Comparison of ENCODE assay signal across 19 cellular contexts in genomic region chr20:17644451-17644850, GRCh38. TPM values are rescaled to one million over a fixed set of nuclear protein-coding genes. Genes with fewer than 3 reads are reported as not detected.
DNase-seq lines count a peak whose midpoint lies in the region; ATAC-seq and TF ChIP-seq lines count a peak whose summit lies in the region.
"Had no signal": no experiment of that assay in that cellular context is flagged by ENCODE, and none has a peak within 500 bp of the region (broad histone marks: within the 10 kb centered on the region; RNA-seq: fewer than 3 reads in every experiment).

No MANE protein-coding gene starts in this region.

- DNase-seq in WTC11 (ENCODE audit: low spot score), result no peak
- DNase-seq in cardiac muscle cell (ENCODE audit: low read depth in 1 of 2, low spot score in 1 of 2), result peak in 1 of 2 donors; percentile 15
- DNase-seq in mucosa of gallbladder (ENCODE audit: low spot score), result peak; percentile 47
- DNase-seq in foreskin fibroblast, result no peak
- no peak for DNase-seq in CD14-positive monocyte (ENCODE audit: low spot score)
- DNase-seq in HCEC 1CT, result no peak
- DNase-seq: activated CD4-positive, alpha-beta T cell treated with anti-CD3 and anti-CD28 coated beads, Interleukin-2, amount 10 ng/mL, durations not matched to agents 24 days and 14 days; activated T-cell treated with anti-CD3 and anti-CD28 coated beads, Interleukin-2, amount 50 U/mL, for 4 hours; hippocampal formation; NCI-H2107; stimulated activated naive CD8-positive, alpha-beta T cell treated with anti-CD3 and anti-CD28 coated beads, Interleukin-15, amount 100 ng/mL, for 72 hours; T-helper 9 cell had no signal

- TF ChIP-seq CTCF in WTC11 (IDR thresholded peaks at IDR 0.05) (no peak), cardiac muscle cell (IDR thresholded peaks at IDR 0.05; ENCODE audit: low read depth, low read length) (no peak), foreskin fibroblast (IDR thresholded peaks at IDR 0.05; ENCODE audit: low read depth, low read length) (no peak), CD14-positive monocyte (IDR thresholded peaks at IDR 0.05) (no peak)

- intact Hi-C loops in CD14-positive monocyte (cut with micrococcal nuclease), result no loop called here

- H3K36me3 Mint-ChIP-seq in WTC11, result peaks cover 16% of the 10 kb centered on the region
- peaks cover 32 to 63% of the 10 kb centered on the region in 2 donors for H3K36me3 Mint-ChIP-seq in CD14-positive monocyte

- H3K9me3 Mint-ChIP-seq in WTC11, result no peaks in the 10 kb centered on the region
- H3K9me3 Mint-ChIP-seq in CD14-positive monocyte, result peaks cover 0 to 1% (median 0%) of the 10 kb centered on the region in 7 donors
- H3K9me3 Mint-ChIP-seq: activated CD4-positive, alpha-beta T cell treated with anti-CD3 and anti-CD28 coated beads, Interleukin-2, amount 10 ng/mL, durations not matched to agents 24 days and 14 days; activated T-cell treated with anti-CD3 and anti-CD28 coated beads, Interleukin-2, amount 50 U/mL, for 4 hours; stimulated activated naive CD8-positive, alpha-beta T cell treated with anti-CD3 and anti-CD28 coated beads, Interleukin-15, amount 100 ng/mL, for 72 hours had no signal

- H3K27ac ChIP-seq in cardiac muscle cell, result peak overlapping the region; percentile 2
- H3K27ac ChIP-seq in stomach smooth muscle (ENCODE audit: low read length), result peak overlapping the region; percentile 18
- H3K27ac ChIP-seq: SJSA1 had no signal

- CTCF ChIA-PET in WTC11 (lab: Charles Lee), result interaction anchor here (2.2 kb wide), 1 partner anchor 10 kb away, joined by 7 read pairs; no protein-coding TSS in a partner anchor

- no peaks in the 10 kb centered on the region for H3K9me3 ChIP-seq in cardiac muscle cell (ENCODE audit: low read depth)
- no peaks in the 10 kb centered on the region for H3K9me3 ChIP-seq in stomach smooth muscle (ENCODE audit: control insufficient read depth in 2 of 2, low read length in 2 of 2)
- H3K9me3 ChIP-seq: SJSA1 had no signal

- H3K4me1 Mint-ChIP-seq in WTC11 (peaks cover 35% of the 10 kb centered on the region), CD14-positive monocyte (peaks cover 27% of the 10 kb centered on the region)

- H3K9ac ChIP-seq in stomach smooth muscle (ENCODE audit: low read length in 2 of 2), result no peak overlapping the region

- H3K36me3 ChIP-seq in cardiac muscle cell (peaks cover under 1% of the 10 kb centered on the region), stomach smooth muscle (ENCODE audit: control insufficient read depth in 2 of 2, insufficient read depth in 2 of 2, low read length in 2 of 2) (peaks cover 5 to 17% of the 10 kb centered on the region in 2 donors)

- H3K27ac Mint-ChIP-seq in WTC11 (0 out of 2 replicates have a peak overlapping the region, but pooled peaks have one; percentile 77), CD14-positive monocyte (peak overlapping the region in 1 of 7 donors; percentile 33)
- H3K27ac Mint-ChIP-seq: activated CD4-positive, alpha-beta T cell treated with anti-CD3 and anti-CD28 coated beads, Interleukin-2, amount 10 ng/mL, durations not matched to agents 24 days and 14 days; stimulated activated naive CD8-positive, alpha-beta T cell treated with anti-CD3 and anti-CD28 coated beads, Interleukin-15, amount 100 ng/mL, for 72 hours had no signal

- H3K4me3 ChIP-seq in cardiac muscle cell (no peak overlapping the region), stomach smooth muscle (ENCODE audit: low read length in 2 of 2) (peak overlapping the region in 1 of 2 donors; percentile 44), foreskin fibroblast (ENCODE audit: low read depth in 1 of 2, low read length in 2 of 2) (no peak overlapping the region)
- H3K4me3 ChIP-seq: lung, SJSA1 had no signal

- H3K4me3 Mint-ChIP-seq in WTC11 (no peak overlapping the region), CD14-positive monocyte (no peak overlapping the region)
- H3K4me3 Mint-ChIP-seq: activated CD4-positive, alpha-beta T cell treated with anti-CD3 and anti-CD28 coated beads, Interleukin-2, amount 10 ng/mL, durations not matched to agents 24 days and 14 days; activated T-cell treated with anti-CD3 and anti-CD28 coated beads, Interleukin-2, amount 50 U/mL, for 4 hours; stimulated activated naive CD8-positive, alpha-beta T cell treated with anti-CD3 and anti-CD28 coated beads, Interleukin-15, amount 100 ng/mL, for 72 hours had no signal

- POLR2A ChIA-PET in WTC11 (lab: Charles Lee), result no interaction called here

- H3K27me3 ChIP-seq in cardiac muscle cell (no peaks in the 10 kb centered on the region), stomach smooth muscle (ENCODE audit: control insufficient read depth in 1 of 2, insufficient read depth in 2 of 2, low read length in 2 of 2) (no peaks in the 10 kb centered on the region)
- H3K27me3 ChIP-seq: SJSA1 had no signal

- ATAC-seq in WTC11, result no peak
- no peak for ATAC-seq in GM18517 (IDR thresholded peaks at IDR 0.05; ENCODE audit: unreplicated experiment)
- ATAC-seq: activated T-cell treated with anti-CD3 and anti-CD28 coated beads, Interleukin-2, amount 50 U/mL, for 4 hours; esophagus mucosa; stimulated activated naive CD8-positive, alpha-beta T cell treated with anti-CD3 and anti-CD28 coated beads, Interleukin-15, amount 100 ng/mL, for 72 hours had no signal

- H3K27me3 Mint-ChIP-seq in WTC11 (ENCODE audit: low read depth) (no peaks in the 10 kb centered on the region), CD14-positive monocyte (ENCODE audit: low read depth in 3 of 3) (peaks cover 0 to 5% (median 0%) of the 10 kb centered on the region in 3 donors)
- H3K27me3 Mint-ChIP-seq: activated CD4-positive, alpha-beta T cell treated with anti-CD3 and anti-CD28 coated beads, Interleukin-2, amount 10 ng/mL, durations not matched to agents 24 days and 14 days; stimulated activated naive CD8-positive, alpha-beta T cell treated with anti-CD3 and anti-CD28 coated beads, Interleukin-15, amount 100 ng/mL, for 72 hours had no signal

- peaks cover 57% of the 10 kb centered on the region for H3K4me1 ChIP-seq in cardiac muscle cell (ENCODE audit: low read depth)
- peaks cover 88% of the 10 kb centered on the region for H3K4me1 ChIP-seq in stomach smooth muscle (ENCODE audit: control insufficient read depth, insufficient read depth, low read length)
- H3K4me1 ChIP-seq: SJSA1 had no signal

TF ChIP-seq in WTC11, 78 proteins besides CTCF, POLR2A, EP300 and RAD21:
- TF ChIP-seq EMX1 (CRISPR knock-in tag; IDR thresholded peaks at IDR 0.05), result no peak
- no peak for TF ChIP-seq HMGXB4 (CRISPR knock-in tag; IDR thresholded peaks at IDR 0.05)

RNA-seq across cellular contexts. Expression of gene RRBP1, which starts 37.6 kb away (rescaled TPM):
- total RNA-seq in WTC11 (2021) (161 to 171 TPM (median 162 TPM) in 3 replicates), cardiac muscle cell (61.1 and 77.5 TPM in 2 replicates), mucosa of gallbladder (355 TPM)
- polyA plus RNA-seq in cardiac muscle cell (50.4 and 50.7 TPM in 2 replicates), CD14-positive monocyte (1 to 10 TPM; 4.7 to 7.5 TPM)

RNA-seq across cellular contexts. Expression of gene BANF2, which starts 55.3 kb away (rescaled TPM):
- not detected in 3 replicates for total RNA-seq in WTC11 (2021)
- not detected in 2 replicates for total RNA-seq in cardiac muscle cell
- polyA plus RNA-seq in cardiac muscle cell, result not detected in 2 replicates
- not detected for total RNA-seq in mucosa of gallbladder
- polyA plus RNA-seq in CD14-positive monocyte, result not detected
- total RNA-seq: activated CD4-positive, alpha-beta T cell treated with anti-CD3 and anti-CD28 coated beads, Interleukin-2, amount 10 ng/mL, durations not matched to agents 24 days and 14 days; activated T-cell treated with anti-CD3 and anti-CD28 coated beads, Interleukin-2, amount 50 U/mL, for 4 hours; esophagus mucosa; H1; lung; SJSA1 had no signal
- polyA plus RNA-seq: BJ, H1, lung had no signal
